ENCODE assay signal across 24 cellular contexts in the genomic region with DNA sequence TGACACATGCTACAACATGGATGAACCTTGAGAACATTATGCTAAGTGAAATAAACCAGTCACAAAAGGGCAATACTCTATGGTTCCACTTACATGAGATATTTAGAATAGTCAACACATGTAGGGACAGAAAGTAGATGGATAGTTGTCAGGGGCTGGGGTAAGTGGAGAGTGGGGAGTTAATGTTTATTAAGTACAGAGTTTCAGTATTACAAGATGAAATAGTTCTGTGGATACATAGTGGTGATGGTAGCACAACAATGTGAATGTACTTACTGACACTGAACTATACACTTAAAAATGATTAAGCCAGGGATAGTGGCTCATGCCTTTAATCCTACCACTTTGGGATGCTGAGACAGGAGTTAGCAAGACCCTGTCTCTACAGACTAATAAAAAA.
"Had no signal": no experiment of that assay in that cellular context is flagged by ENCODE, and none has a peak within 500 bp of the region (broad histone marks: within the 10 kb centered on the region; RNA-seq: fewer than 3 reads in every experiment).

No MANE protein-coding gene starts in this region.

- H3K4me3 ChIP-seq: gastrocnemius medialis, lung, ovary, psoas muscle, skin epidermis, spleen, thoracic aorta, tibial nerve, upper lobe of left lung, uterus had no signal

- H3K27me3 ChIP-seq: gastrocnemius medialis, ovary, spleen, tibial nerve, upper lobe of left lung, uterus had no signal

- H3K27ac ChIP-seq: epithelial cell of prostate, gastrocnemius medialis, ovary, psoas muscle, skin epidermis, spleen, thoracic aorta, tibial nerve, upper lobe of left lung, uterus had no signal

- ATAC-seq: esophagus mucosa; gastrocnemius medialis; left ventricle myocardium superior; natural killer cell; psoas muscle; right cardiac atrium; stimulated activated naive B cell treated with anti-CD40 and anti-IgM and Interleukin-4, amounts not matched to agents 10 μg/mL and 1 μg/mL and 100 μg/mL, for 72 hours had no signal

- H3K9me3 ChIP-seq: gastrocnemius medialis, ovary, psoas muscle, spleen, thoracic aorta, tibial nerve, upper lobe of left lung, uterus had no signal

- FAIRE-seq: keratinocyte had no signal

- DNase-seq: effector CD8-positive, alpha-beta T cell; endodermal cell; foreskin fibroblast; gastrocnemius medialis; head of caudate nucleus; left ventricle myocardium superior; natural killer cell; occipital lobe; ovary; posterior cingulate gyrus; psoas muscle; right cardiac atrium; spleen; stimulated activated CD4-positive, alpha-beta T cell treated with anti-CD3 and anti-CD28 coated beads, Interleukin-4, amount 100 ng/mL, for 4 hours; stimulated activated naive B cell treated with anti-CD40 and anti-IgM and Interleukin-4, amounts not matched to agents 10 μg/mL and 1 μg/mL and 100 μg/mL, for 72 hours; upper lobe of left lung; uterus had no signal

- H3K4me1 ChIP-seq: gastrocnemius medialis, psoas muscle, spleen, tibial nerve, upper lobe of left lung, uterus had no signal

- H3K36me3 ChIP-seq: ovary, uterus had no signal
